ENCODE assay signal across 1 cellular context in genomic region chr10:22444219-22444788, GRCh38.
TF ChIP-seq lines count a peak whose summit lies in the region.

No MANE protein-coding gene starts in this region.

TF ChIP-seq in K562, 482 proteins besides CTCF, POLR2A, EP300 and RAD21 (continued from another document):
- TF ChIP-seq PKNOX1 (IDR thresholded peaks at IDR 0.05) (peak; percentile 71), ZKSCAN1 (IDR thresholded peaks at IDR 0.05; ENCODE audit: low read depth, low read length) (no peak)
- TF ChIP-seq, protein P1, sequence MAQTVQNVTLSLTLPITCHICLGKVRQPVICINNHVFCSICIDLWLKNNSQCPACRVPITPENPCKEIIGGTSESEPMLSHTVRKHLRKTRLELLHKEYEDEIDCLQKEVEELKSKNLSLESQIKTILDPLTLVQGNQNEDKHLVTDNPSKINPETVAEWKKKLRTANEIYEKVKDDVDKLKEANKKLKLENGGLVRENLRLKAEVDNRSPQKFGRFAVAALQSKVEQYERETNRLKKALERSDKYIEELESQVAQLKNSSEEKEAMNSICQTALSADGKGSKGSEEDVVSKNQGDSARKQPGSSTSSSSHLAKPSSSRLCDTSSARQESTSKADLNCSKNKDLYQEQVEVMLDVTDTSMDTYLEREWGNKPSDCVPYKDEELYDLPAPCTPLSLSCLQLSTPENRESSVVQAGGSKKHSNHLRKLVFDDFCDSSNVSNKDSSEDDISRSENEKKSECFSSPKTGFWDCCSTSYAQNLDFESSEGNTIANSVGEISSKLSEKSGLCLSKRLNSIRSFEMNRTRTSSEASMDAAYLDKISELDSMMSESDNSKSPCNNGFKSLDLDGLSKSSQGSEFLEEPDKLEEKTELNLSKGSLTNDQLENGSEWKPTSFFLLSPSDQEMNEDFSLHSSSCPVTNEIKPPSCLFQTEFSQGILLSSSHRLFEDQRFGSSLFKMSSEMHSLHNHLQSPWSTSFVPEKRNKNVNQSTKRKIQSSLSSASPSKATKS (CRISPR knock-in tag; IDR thresholded peaks at IDR 0.05): no peak
- TF ChIP-seq, protein P2, sequence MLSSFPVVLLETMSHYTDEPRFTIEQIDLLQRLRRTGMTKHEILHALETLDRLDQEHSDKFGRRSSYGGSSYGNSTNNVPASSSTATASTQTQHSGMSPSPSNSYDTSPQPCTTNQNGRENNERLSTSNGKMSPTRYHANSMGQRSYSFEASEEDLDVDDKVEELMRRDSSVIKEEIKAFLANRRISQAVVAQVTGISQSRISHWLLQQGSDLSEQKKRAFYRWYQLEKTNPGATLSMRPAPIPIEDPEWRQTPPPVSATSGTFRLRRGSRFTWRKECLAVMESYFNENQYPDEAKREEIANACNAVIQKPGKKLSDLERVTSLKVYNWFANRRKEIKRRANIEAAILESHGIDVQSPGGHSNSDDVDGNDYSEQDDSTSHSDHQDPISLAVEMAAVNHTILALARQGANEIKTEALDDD (IDR thresholded peaks at IDR 0.05): no peak
